ENCODE assay signal across 8 cellular contexts in genomic region chr14:34554540-34555250, GRCh38. TPM values are rescaled to one million over a fixed set of nuclear protein-coding genes. Genes with fewer than 3 reads are reported as not detected.
A peak's percentile ranks its signal among the peaks of the same experiment; 100 is the strongest.
DNase-seq lines count a peak whose midpoint lies in the region; TF ChIP-seq lines count a peak whose summit lies in the region.

No MANE protein-coding gene starts in this region.

- peaks cover 0 to 20% (median 1%) of the 10 kb centered on the region in 6 donors for H3K4me1 ChIP-seq in spleen

- H3K27me3 Mint-ChIP-seq in T-helper 1 cell treated with Interleukin-12 subunit alpha and Interleukin-12 subunit beta and Interleukin-4 antibody, amounts not matched to agents 30 μg/mL and 1 μg/mL, for 36 hours (ENCODE audit: low read depth): no peaks in the 10 kb centered on the region

- intact Hi-C loops in spleen (cut with DNase I; ENCODE audit: low total_unique reads): no loop called here

- peak overlapping the region; percentile 22 for H3K4me3 Mint-ChIP-seq in T-helper 1 cell treated with Interleukin-12 subunit alpha and Interleukin-12 subunit beta and Interleukin-4 antibody, amounts not matched to agents 30 μg/mL and 1 μg/mL, for 36 hours

- H3K27me3 ChIP-seq in spleen (replicated peaks in 1 of 7): no peaks in the 10 kb centered on the region

- H3K36me3 ChIP-seq in spleen: no peaks in the 10 kb centered on the region

- WGBS in spleen, 5 donors: 69 to 80% (median 72%) methylated on average over 9 of the region's 9 CpGs

- DNase-seq in GM20000 (ENCODE audit: low spot score) (peak; percentile 25), glomerular visceral epithelial cell (ENCODE audit: extremely low spot score) (peak; percentile 55), spleen (peak; percentile 22), NCI-H748 treated with DMSO at 0.1 percent for 48 hours (lab: John Stamatoyannopoulos, UW) (no peak), SW480 (ENCODE audit: low spot score) (no peak), mucosa of gallbladder (ENCODE audit: low spot score) (no peak), NCI-H1436 (lab: John Stamatoyannopoulos, UW) (no peak)

- H3K27ac Mint-ChIP-seq in T-helper 1 cell treated with Interleukin-12 subunit alpha and Interleukin-12 subunit beta and Interleukin-4 antibody, amounts not matched to agents 30 μg/mL and 1 μg/mL, for 36 hours: peak overlapping the region; percentile 63

- peaks cover 0 to 11% (median 0%) of the 10 kb centered on the region in 8 donors for H3K9me3 ChIP-seq in spleen

- peak overlapping the region; percentile 1 to 71 (median 53) for H3K27ac ChIP-seq in spleen

- TF ChIP-seq POLR2A in spleen (IDR thresholded peaks at IDR 0.05): no peak

- peak overlapping the region in 1 of 8 donors; percentile 19 for H3K4me3 ChIP-seq in spleen

- TF ChIP-seq CTCF in GM20000 (IDR thresholded peaks at IDR 0.05; ENCODE audit: extremely low read depth, missing control alignments) (no peak), spleen (IDR thresholded peaks at IDR 0.05 in 8 of 11, conservative IDR thresholded peaks at IDR 0.05 in 3 of 11) (no peak)

- no peaks in the 10 kb centered on the region for H3K36me3 Mint-ChIP-seq in T-helper 1 cell treated with Interleukin-12 subunit alpha and Interleukin-12 subunit beta and Interleukin-4 antibody, amounts not matched to agents 30 μg/mL and 1 μg/mL, for 36 hours (ENCODE audit: low read depth)

- H3K4me1 Mint-ChIP-seq in T-helper 1 cell treated with Interleukin-12 subunit alpha and Interleukin-12 subunit beta and Interleukin-4 antibody, amounts not matched to agents 30 μg/mL and 1 μg/mL, for 36 hours (ENCODE audit: low read depth): peaks cover 9% of the 10 kb centered on the region

- no peaks in the 10 kb centered on the region for H3K9me3 Mint-ChIP-seq in T-helper 1 cell treated with Interleukin-12 subunit alpha and Interleukin-12 subunit beta and Interleukin-4 antibody, amounts not matched to agents 30 μg/mL and 1 μg/mL, for 36 hours

RNA-seq across cellular contexts. Expression of gene EAPP, which starts 15.2 kb away (rescaled TPM):
- total RNA-seq in spleen (10 to 100 TPM; 26.7 to 44.3 (median 35.2) TPM), mucosa of gallbladder (31.3 TPM)
- 10 to 100 TPM; 30.2 to 44.9 (median 44.0) TPM for polyA plus RNA-seq in spleen

Comparison
In these comparisons a context has a peak if more than half of its experiments do, and no peak if none do; other contexts are left out.
1. DNase-seq: peak in GM20000 (single experiment), glomerular visceral epithelial cell (single experiment) and spleen (single experiment); none in NCI-H748 treated with DMSO at 0.1 percent for 48 hours (single experiment), SW480 (single experiment), mucosa of gallbladder (single experiment) and NCI-H1436 (single experiment).